Comparison of ENCODE assay signal across 24 cellular contexts in the genomic region with DNA sequence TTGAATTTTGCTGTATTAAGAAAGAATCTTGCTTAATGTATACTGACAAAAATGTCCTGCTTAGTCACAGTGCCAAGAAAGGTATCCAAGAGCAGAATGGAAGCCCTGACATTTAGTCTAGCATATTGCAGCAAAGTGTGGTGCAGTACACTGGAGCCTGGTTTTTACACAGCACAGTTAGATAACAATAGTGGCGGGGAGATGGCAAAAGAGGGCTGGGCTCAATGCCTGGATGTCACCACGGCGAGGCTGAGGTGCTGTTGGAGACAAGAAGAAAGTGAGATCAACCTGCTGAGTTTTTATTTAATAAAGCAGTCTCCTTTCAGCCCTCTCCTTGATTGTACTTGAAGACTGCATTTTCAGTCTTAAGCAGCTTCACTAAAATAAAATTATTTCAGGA.
DNase-seq lines count a peak whose midpoint lies in the region; ATAC-seq and TF ChIP-seq lines count a peak whose summit lies in the region.
"Had no signal": no experiment of that assay in that cellular context is flagged by ENCODE, and none has a peak within 500 bp of the region (broad histone marks: within the 10 kb centered on the region; RNA-seq: fewer than 3 reads in every experiment).

No MANE protein-coding gene starts in this region.

- 43% methylated on average over 3 of the region's 3 CpGs for WGBS in right cardiac atrium

- peaks cover 19% of the 10 kb centered on the region for H3K4me1 ChIP-seq in BE2C
- H3K4me1 ChIP-seq in right cardiac atrium (ENCODE audit: control insufficient read depth, insufficient read depth, low read length): no peaks in the 10 kb centered on the region
- H3K4me1 ChIP-seq: BLaER1, Caco-2 had no signal

- H3K27me3 ChIP-seq in BE2C (no peaks in the 10 kb centered on the region), right cardiac atrium (ENCODE audit: control insufficient read depth, insufficient read depth) (no peaks in the 10 kb centered on the region)
- H3K27me3 ChIP-seq: BLaER1 had no signal

- H3K9me3 ChIP-seq in BE2C (no peaks in the 10 kb centered on the region), right cardiac atrium (ENCODE audit: control insufficient read depth, low read length) (no peaks in the 10 kb centered on the region)
- H3K9me3 ChIP-seq: BLaER1, Caco-2, SK-N-SH had no signal

- ATAC-seq in right cardiac atrium: peak; percentile 71 to 84
- ATAC-seq: HCT116, HepG2, K562 had no signal

- H3K36me3 ChIP-seq in BE2C: no peaks in the 10 kb centered on the region; the same call in 1 of the 2 replicates
- H3K36me3 ChIP-seq: BLaER1 had no signal

- no peak overlapping the region for H3K27ac ChIP-seq in right cardiac atrium (ENCODE audit: low read length)
- H3K27ac ChIP-seq: BLaER1, HL-60 had no signal

- no peak for TF ChIP-seq CTCF in BE2C (IDR thresholded peaks at IDR 0.05; ENCODE audit: low read depth, low read length)

- intact Hi-C loops in right cardiac atrium (cut with DNase I): no loop called here

- peak; percentile 56 for DNase-seq in BE2C
- DNase-seq in NCI-H460 (ENCODE audit: extremely low read depth, low read depth): peak; percentile 9
- DNase-seq in cerebellum (ENCODE audit: low spot score): peak; percentile 66
- peak in 2 of 3 donors; percentile 43 to 56 for DNase-seq in right cardiac atrium
- DNase-seq in GM19240 (ENCODE audit: insufficient read length, low spot score): no peak
- no peak for DNase-seq in NCI-H146 (lab: John Stamatoyannopoulos, UW)
- DNase-seq in NCI-H1436 treated with DMSO at 0.1 percent for 48 hours (lab: John Stamatoyannopoulos, UW): no peak
- DNase-seq: Caco-2; CD4-positive, alpha-beta T cell; DND-41; GOT3; MM.1S; NCI-H1048; NCI-H1417 treated with DMSO at 0.1 percent for 48 hours; NCI-H1930; NCI-H345; NCI-H524 treated with DMSO at 0.1 percent for 48 hours; SHP77 treated with DMSO at 0.1 percent for 48 hours; SK-N-SH had no signal

- H3K4me3 ChIP-seq in BE2C (ENCODE audit: low read depth, low read length): no peak overlapping the region
- no peak overlapping the region for H3K4me3 ChIP-seq in right cardiac atrium (ENCODE audit: low read length)
- H3K4me3 ChIP-seq: BLaER1, K562 had no signal

Comparison
In these comparisons a context has a peak if more than half of its experiments do, and no peak if none do; other contexts are left out.
1. DNase-seq: peak in BE2C (single experiment), NCI-H460 (single experiment), cerebellum (single experiment) and right cardiac atrium (2 of 3); none in GM19240 (single experiment), NCI-H146 (single experiment) and NCI-H1436 treated with DMSO at 0.1 percent for 48 hours (single experiment).